ENCODE assay signal across 13 cellular contexts in the genomic region with DNA sequence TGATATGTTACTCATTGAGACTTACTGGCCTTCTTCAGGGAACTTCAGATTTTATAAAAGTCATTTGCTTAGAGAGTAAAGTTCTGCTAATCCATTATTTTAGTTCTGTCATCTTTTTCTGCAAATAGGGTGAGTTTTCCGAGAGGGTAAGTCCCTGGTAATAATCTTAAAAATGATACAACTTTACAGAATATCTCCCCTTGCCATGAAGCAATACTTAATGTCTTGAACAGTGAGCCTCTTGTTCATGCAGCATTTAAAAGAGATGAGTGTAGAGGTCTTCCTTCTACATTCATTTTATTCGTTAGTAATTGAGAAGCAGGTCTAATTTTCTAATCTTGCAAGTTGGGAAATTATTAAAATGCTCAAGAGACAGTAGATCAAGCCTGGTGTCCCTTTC. TPM values are rescaled to one million over a fixed set of nuclear protein-coding genes. Genes with fewer than 3 reads are reported as not detected.
DNase-seq lines count a peak whose midpoint lies in the region; ATAC-seq and TF ChIP-seq lines count a peak whose summit lies in the region.
"Had no signal": no experiment of that assay in that cellular context is flagged by ENCODE, and none has a peak within 500 bp of the region (broad histone marks: within the 10 kb centered on the region; RNA-seq: fewer than 3 reads in every experiment).

No MANE protein-coding gene starts in this region.

- peak overlapping the region in 2 of 3 donors; percentile 66 to 67 for H3K27ac Mint-ChIP-seq in CD4-positive, CD25-positive, alpha-beta regulatory T cell
- peak overlapping the region in 2 of 3 donors; percentile 30 to 84 for H3K27ac Mint-ChIP-seq in IgD-negative memory B cell
- peak overlapping the region; percentile 61 for H3K27ac Mint-ChIP-seq in central memory CD8-positive, alpha-beta T cell (ENCODE audit: low read depth)
- H3K27ac Mint-ChIP-seq: dendritic cell treated with granulocyte-macrophage colony-stimulating factor and Interleukin-4, amounts not matched to agents 40 ng/mL and 50 ng/mL, for 4 days; nephron progenitor cell had no signal

- peaks cover 0 to 1% (median 0%) of the 10 kb centered on the region in 7 donors for H3K9me3 Mint-ChIP-seq in CD4-positive, CD25-positive, alpha-beta regulatory T cell
- H3K9me3 Mint-ChIP-seq in IgD-negative memory B cell, result peaks cover 0 to 1% (median 0%) of the 10 kb centered on the region in 3 donors
- no peaks in the 10 kb centered on the region for H3K9me3 Mint-ChIP-seq in central memory CD8-positive, alpha-beta T cell
- H3K9me3 Mint-ChIP-seq: dendritic cell treated with granulocyte-macrophage colony-stimulating factor and Interleukin-4, amounts not matched to agents 40 ng/mL and 50 ng/mL, for 4 days had no signal

- no peaks in the 10 kb centered on the region for H3K27me3 Mint-ChIP-seq in CD4-positive, CD25-positive, alpha-beta regulatory T cell
- no peaks in the 10 kb centered on the region for H3K27me3 Mint-ChIP-seq in IgD-negative memory B cell
- H3K27me3 Mint-ChIP-seq in central memory CD8-positive, alpha-beta T cell, result no peaks in the 10 kb centered on the region
- H3K27me3 Mint-ChIP-seq: dendritic cell treated with granulocyte-macrophage colony-stimulating factor and Interleukin-4, amounts not matched to agents 40 ng/mL and 50 ng/mL, for 4 days had no signal

- ATAC-seq in CD4-positive, CD25-positive, alpha-beta regulatory T cell (ENCODE audit: low read depth in 2 of 2), result no peak
- ATAC-seq in central memory CD8-positive, alpha-beta T cell (replicated peaks; ENCODE audit: extremely low read depth, poor library complexity, severe bottlenecking), result no peak
- no peak for ATAC-seq in psoas muscle
- no peak for ATAC-seq in GM21526 (IDR thresholded peaks at IDR 0.05; ENCODE audit: low FRiP score, unreplicated experiment)
- ATAC-seq in GM21825 (IDR thresholded peaks at IDR 0.05; ENCODE audit: unreplicated experiment), result no peak
- no peak for ATAC-seq in GM18907 (IDR thresholded peaks at IDR 0.05; ENCODE audit: unreplicated experiment)
- ATAC-seq: activated CD4-positive, CD25-positive, alpha-beta regulatory T cell treated with anti-CD3 and anti-CD28 coated beads, Interleukin-2, amount 50 U/mL, for 24 hours had no signal

- no peaks in the 10 kb centered on the region for H3K27me3 ChIP-seq in CD4-positive, CD25-positive, alpha-beta regulatory T cell (ENCODE audit: control insufficient read depth, insufficient read depth, low read length)
- no peaks in the 10 kb centered on the region for H3K27me3 ChIP-seq in psoas muscle (ENCODE audit: insufficient read depth in 3 of 3, low read length in 2 of 3)

- peaks cover 21% of the 10 kb centered on the region for H3K36me3 Mint-ChIP-seq in CD4-positive, CD25-positive, alpha-beta regulatory T cell
- H3K36me3 Mint-ChIP-seq in IgD-negative memory B cell, result peaks cover 12% of the 10 kb centered on the region
- H3K36me3 Mint-ChIP-seq in central memory CD8-positive, alpha-beta T cell (ENCODE audit: insufficient read depth), result peaks cover 20% of the 10 kb centered on the region

- peaks cover 61 to 89% (median 74%) of the 10 kb centered on the region in 4 donors for H3K4me1 Mint-ChIP-seq in CD4-positive, CD25-positive, alpha-beta regulatory T cell
- peaks cover 58 to 76% (median 65%) of the 10 kb centered on the region in 3 donors for H3K4me1 Mint-ChIP-seq in IgD-negative memory B cell
- H3K4me1 Mint-ChIP-seq in central memory CD8-positive, alpha-beta T cell, result peaks cover 84% of the 10 kb centered on the region
- H3K4me1 Mint-ChIP-seq: nephron progenitor cell had no signal

- intact Hi-C loops in psoas muscle (cut with DNase I), result loop anchor here in 1 of 2 donors (2.0 to 5.0 kb wide), 2 partner anchors 19 to 81 kb away; no protein-coding TSS in a partner anchor

- DNase-seq in CD4-positive, CD25-positive, alpha-beta regulatory T cell, result no peak
- DNase-seq in central memory CD8-positive, alpha-beta T cell (ENCODE audit: low spot score in 2 of 2), result no peak
- no peak for DNase-seq in psoas muscle
- no peak for DNase-seq in NCI-H748 treated with DMSO at 0.1 percent for 48 hours (lab: John Stamatoyannopoulos, UW)
- DNase-seq: Caco-2, NCI-H446 treated with DMSO at 0.1 percent for 48 hours, nephron progenitor cell had no signal

- peaks cover 80% of the 10 kb centered on the region for H3K4me1 ChIP-seq in CD4-positive, CD25-positive, alpha-beta regulatory T cell (ENCODE audit: control insufficient read depth, insufficient read depth, low read length, poor library complexity, severe bottlenecking)
- H3K4me1 ChIP-seq in psoas muscle, result peaks cover 82% of the 10 kb centered on the region
- H3K4me1 ChIP-seq: Caco-2 had no signal

- peaks cover 9% of the 10 kb centered on the region for H3K36me3 ChIP-seq in CD4-positive, CD25-positive, alpha-beta regulatory T cell (ENCODE audit: control insufficient read depth, insufficient read depth, low read length)
- peaks cover 0 to 9% of the 10 kb centered on the region in 2 donors for H3K36me3 ChIP-seq in psoas muscle (ENCODE audit: insufficient read depth in 1 of 2, low read depth in 1 of 2)

- 38 to 54% (median 47%) methylated on average over 2 of the region's 2 CpGs for WGBS in psoas muscle, 3 donors

- peak overlapping the region; percentile 22 to 65 (median 58) for H3K4me3 Mint-ChIP-seq in CD4-positive, CD25-positive, alpha-beta regulatory T cell
- H3K4me3 Mint-ChIP-seq in IgD-negative memory B cell, result peak overlapping the region in 1 of 4 donors; percentile 80
- peak overlapping the region; percentile 25 for H3K4me3 Mint-ChIP-seq in central memory CD8-positive, alpha-beta T cell
- H3K4me3 Mint-ChIP-seq: dendritic cell treated with granulocyte-macrophage colony-stimulating factor and Interleukin-4, amounts not matched to agents 40 ng/mL and 50 ng/mL, for 4 days; nephron progenitor cell had no signal

- no peaks in the 10 kb centered on the region for H3K9me3 ChIP-seq in CD4-positive, CD25-positive, alpha-beta regulatory T cell (ENCODE audit: control insufficient read depth in 2 of 2, low read length in 2 of 2)
- no peaks in the 10 kb centered on the region for H3K9me3 ChIP-seq in psoas muscle
- H3K9me3 ChIP-seq: Caco-2 had no signal

- TF ChIP-seq CTCF in psoas muscle (IDR thresholded peaks at IDR 0.05), result no peak

- peak overlapping the region; percentile 76 for H3K27ac ChIP-seq in CD4-positive, CD25-positive, alpha-beta regulatory T cell (ENCODE audit: insufficient read depth, low read length, poor library complexity, severe bottlenecking)
- H3K27ac ChIP-seq in psoas muscle, result peak overlapping the region; percentile 78

- peak overlapping the region; percentile 77 for H3K4me3 ChIP-seq in CD4-positive, CD25-positive, alpha-beta regulatory T cell (ENCODE audit: low read depth, low read length)
- H3K4me3 ChIP-seq in psoas muscle, result peak overlapping the region; percentile 44

RNA-seq across cellular contexts. Expression of a gene that starts 52.6 kb away (rescaled TPM):
- total RNA-seq in CD4-positive, CD25-positive, alpha-beta regulatory T cell, result 726 TPM
- 100 to 1,000 TPM; 221 to 262 (median 237) TPM for polyA plus RNA-seq in CD4-positive, CD25-positive, alpha-beta regulatory T cell
- polyA plus RNA-seq in IgD-negative memory B cell (200 TPM), psoas muscle (100 to 1,000 TPM in 2 of 3 donors, 10 to 100 TPM in 1; 27.4 to 168 (median 108) TPM)
- 100 to 1,000 TPM; 179 to 281 (median 242) TPM for total RNA-seq in psoas muscle
